ENCODE assay signal across 16 cellular contexts in the genomic region with DNA sequence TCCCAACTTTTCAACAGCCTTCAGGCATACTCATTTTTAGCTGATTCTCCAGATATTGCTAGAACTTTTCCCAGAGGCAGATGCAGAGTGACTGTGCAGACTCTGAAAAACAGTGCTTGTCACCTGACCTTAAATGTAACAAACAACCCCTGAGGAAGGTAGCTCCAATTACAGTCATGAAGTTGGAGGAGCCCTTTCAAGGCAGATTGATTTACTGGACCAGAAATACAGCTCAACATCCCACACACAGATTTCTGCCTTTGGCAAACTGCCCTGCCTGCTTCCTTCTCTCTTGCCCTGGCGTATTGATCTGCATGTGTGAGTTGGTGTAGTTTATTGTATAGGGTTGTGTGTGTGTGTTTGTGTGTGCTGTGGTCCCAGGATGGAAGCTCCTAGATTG. TPM values are rescaled to one million over a fixed set of nuclear protein-coding genes. Genes with fewer than 3 reads are reported as not detected.
DNase-seq lines count a peak whose midpoint lies in the region; ATAC-seq and TF ChIP-seq lines count a peak whose summit lies in the region.
"Had no signal": no experiment of that assay in that cellular context is flagged by ENCODE, and none has a peak within 500 bp of the region (broad histone marks: within the 10 kb centered on the region; RNA-seq: fewer than 3 reads in every experiment).

No MANE protein-coding gene starts in this region.

- no peak for TF ChIP-seq EP300 in suprapubic skin (IDR thresholded peaks at IDR 0.05)

- H3K9me3 Mint-ChIP-seq in chondrocyte (ENCODE audit: low read depth) = no peaks in the 10 kb centered on the region
- H3K9me3 Mint-ChIP-seq: CD4-positive, alpha-beta T cell; central memory CD8-positive, alpha-beta T cell; memory B cell had no signal

- no peaks in the 10 kb centered on the region for H3K36me3 Mint-ChIP-seq in chondrocyte (ENCODE audit: low read depth)
- H3K36me3 Mint-ChIP-seq in T-helper 17 cell (ENCODE audit: low read depth) = peaks cover 4% of the 10 kb centered on the region

- WGBS in suprapubic skin = 67% methylated on average over 1 of the region's 1 CpG

- H3K27ac ChIP-seq in suprapubic skin = no peak overlapping the region
- H3K27ac ChIP-seq: GM23248, upper lobe of left lung had no signal

- no peaks in the 10 kb centered on the region for H3K27me3 Mint-ChIP-seq in chondrocyte (ENCODE audit: low read depth)
- H3K27me3 Mint-ChIP-seq in T-helper 17 cell = peaks cover 29% of the 10 kb centered on the region
- H3K27me3 Mint-ChIP-seq: activated naive CD8-positive, alpha-beta T cell treated with anti-CD3 and anti-CD28 coated beads, Interleukin-2, amount 50 U/mL, for 24 hours had no signal

- peaks cover 21% of the 10 kb centered on the region for H3K4me1 ChIP-seq in suprapubic skin
- H3K4me1 ChIP-seq: upper lobe of left lung had no signal

- TF ChIP-seq POLR2A in suprapubic skin (IDR thresholded peaks at IDR 0.05) = no peak

- H3K9me3 ChIP-seq in suprapubic skin = no peaks in the 10 kb centered on the region
- H3K9me3 ChIP-seq in T-helper 17 cell (ENCODE audit: control insufficient read depth, low read length, poor library complexity, severe bottlenecking) = no peaks in the 10 kb centered on the region

- ATAC-seq in omental fat pad (ENCODE audit: low FRiP score) (no peak), T-helper 17 cell (no peak)
- ATAC-seq: activated naive CD8-positive, alpha-beta T cell treated with anti-CD3 and anti-CD28 coated beads, Interleukin-2, amount 50 U/mL, for 24 hours had no signal

- peaks cover 35% of the 10 kb centered on the region for H3K4me1 Mint-ChIP-seq in chondrocyte (ENCODE audit: low read depth)
- peaks cover 5% of the 10 kb centered on the region for H3K4me1 Mint-ChIP-seq in T-helper 17 cell
- H3K4me1 Mint-ChIP-seq: activated naive CD8-positive, alpha-beta T cell treated with anti-CD3 and anti-CD28 coated beads, Interleukin-2, amount 50 U/mL, for 24 hours; central memory CD8-positive, alpha-beta T cell; memory B cell had no signal

- no peaks in the 10 kb centered on the region for H3K27me3 ChIP-seq in suprapubic skin
- H3K27me3 ChIP-seq: upper lobe of left lung had no signal

- peak overlapping the region; percentile 20 for H3K27ac Mint-ChIP-seq in chondrocyte (ENCODE audit: unreplicated experiment)
- H3K27ac Mint-ChIP-seq in T-helper 17 cell = no peak overlapping the region
- H3K27ac Mint-ChIP-seq: activated naive CD8-positive, alpha-beta T cell treated with anti-CD3 and anti-CD28 coated beads, Interleukin-2, amount 50 U/mL, for 24 hours; activated T-cell treated with anti-CD3 and anti-CD28 coated beads, Interleukin-2, amount 50 U/mL, for 24 hours; CD4-positive, alpha-beta T cell; memory B cell had no signal

- H3K4me3 ChIP-seq in suprapubic skin = no peak overlapping the region
- H3K4me3 ChIP-seq: GM23248, upper lobe of left lung had no signal

- H3K36me3 ChIP-seq in suprapubic skin = no peaks in the 10 kb centered on the region
- H3K36me3 ChIP-seq: upper lobe of left lung had no signal

- DNase-seq in DMS79 treated with DMSO at 0.1 percent for 48 hours (lab: John Stamatoyannopoulos, UW) (peak; percentile 13), DMS79 (lab: John Stamatoyannopoulos, UW) (no peak), NCI-H2107 (lab: John Stamatoyannopoulos, UW) (peak; percentile 7), chondrocyte (ENCODE audit: low spot score) (no peak), omental fat pad (ENCODE audit: low spot score) (peak; percentile 21), suprapubic skin (ENCODE audit: low spot score in 2 of 2) (no peak), GM13976 (ENCODE audit: low spot score) (no peak), T-helper 17 cell (no peak)
- DNase-seq: activated naive CD8-positive, alpha-beta T cell treated with anti-CD3 and anti-CD28 coated beads, Interleukin-2, amount 50 U/mL, for 24 hours; activated T-cell treated with anti-CD3 and anti-CD28 coated beads, Interleukin-2, amount 50 U/mL, for 24 hours; CD4-positive, alpha-beta T cell; NCI-H526 had no signal

- in situ Hi-C loops in GM13976 (cut with MboI; ENCODE audit: low sequenced_read_pairs, unreplicated experiment) = no loop called here

- TF ChIP-seq CTCF in chondrocyte (IDR thresholded peaks at IDR 0.05) (no peak), omental fat pad (IDR thresholded peaks at IDR 0.05) (no peak), suprapubic skin (IDR thresholded peaks at IDR 0.05) (no peak), GM13976 (IDR thresholded peaks at IDR 0.05; ENCODE audit: borderline replicate concordance, control extremely low read depth, extremely low read depth, insufficient read depth, missing control alignments) (no peak)

- H3K4me3 Mint-ChIP-seq in chondrocyte (ENCODE audit: unreplicated experiment) (no peak overlapping the region), T-helper 17 cell (no peak overlapping the region)
- H3K4me3 Mint-ChIP-seq: activated naive CD8-positive, alpha-beta T cell treated with anti-CD3 and anti-CD28 coated beads, Interleukin-2, amount 50 U/mL, for 24 hours; activated T-cell treated with anti-CD3 and anti-CD28 coated beads, Interleukin-2, amount 50 U/mL, for 24 hours; CD4-positive, alpha-beta T cell; central memory CD8-positive, alpha-beta T cell; memory B cell had no signal

RNA-seq across cellular contexts. Expression of a gene that starts 38.5 kb away (rescaled TPM):
- total RNA-seq in chondrocyte (5.6 to 9.4 TPM (median 8.3 TPM) in 3 replicates), omental fat pad (10 to 100 TPM in 1 of 4 donors, 1 to 10 TPM in 3; 8.5 to 10.4 (median 9.2) TPM), suprapubic skin (10 to 100 TPM in 1 of 4 donors, 1 to 10 TPM in 3; 4.3 to 20.3 (median 5.2) TPM), T-helper 17 cell (10 to 100 TPM; 21.5 to 25.4 TPM)

Comparison
In these comparisons a context has a peak if more than half of its experiments do, and no peak if none do; other contexts are left out.
1. DNase-seq: peak in DMS79 treated with DMSO at 0.1 percent for 48 hours (single experiment), NCI-H2107 (single experiment) and omental fat pad (single experiment); none in DMS79 (single experiment), chondrocyte (single experiment), suprapubic skin (0 of 2), GM13976 (single experiment) and T-helper 17 cell (0 of 3).